1 cellular context compared by ENCODE assay signal in genomic region chr1:231431665-231432415, GRCh38.
TF ChIP-seq lines count a peak whose summit lies in the region.

No MANE protein-coding gene starts in this region.

TF ChIP-seq in HepG2, 621 proteins besides CTCF, POLR2A, EP300 and RAD21 (continued from another document and continues in another):
- TF ChIP-seq, protein P1, sequence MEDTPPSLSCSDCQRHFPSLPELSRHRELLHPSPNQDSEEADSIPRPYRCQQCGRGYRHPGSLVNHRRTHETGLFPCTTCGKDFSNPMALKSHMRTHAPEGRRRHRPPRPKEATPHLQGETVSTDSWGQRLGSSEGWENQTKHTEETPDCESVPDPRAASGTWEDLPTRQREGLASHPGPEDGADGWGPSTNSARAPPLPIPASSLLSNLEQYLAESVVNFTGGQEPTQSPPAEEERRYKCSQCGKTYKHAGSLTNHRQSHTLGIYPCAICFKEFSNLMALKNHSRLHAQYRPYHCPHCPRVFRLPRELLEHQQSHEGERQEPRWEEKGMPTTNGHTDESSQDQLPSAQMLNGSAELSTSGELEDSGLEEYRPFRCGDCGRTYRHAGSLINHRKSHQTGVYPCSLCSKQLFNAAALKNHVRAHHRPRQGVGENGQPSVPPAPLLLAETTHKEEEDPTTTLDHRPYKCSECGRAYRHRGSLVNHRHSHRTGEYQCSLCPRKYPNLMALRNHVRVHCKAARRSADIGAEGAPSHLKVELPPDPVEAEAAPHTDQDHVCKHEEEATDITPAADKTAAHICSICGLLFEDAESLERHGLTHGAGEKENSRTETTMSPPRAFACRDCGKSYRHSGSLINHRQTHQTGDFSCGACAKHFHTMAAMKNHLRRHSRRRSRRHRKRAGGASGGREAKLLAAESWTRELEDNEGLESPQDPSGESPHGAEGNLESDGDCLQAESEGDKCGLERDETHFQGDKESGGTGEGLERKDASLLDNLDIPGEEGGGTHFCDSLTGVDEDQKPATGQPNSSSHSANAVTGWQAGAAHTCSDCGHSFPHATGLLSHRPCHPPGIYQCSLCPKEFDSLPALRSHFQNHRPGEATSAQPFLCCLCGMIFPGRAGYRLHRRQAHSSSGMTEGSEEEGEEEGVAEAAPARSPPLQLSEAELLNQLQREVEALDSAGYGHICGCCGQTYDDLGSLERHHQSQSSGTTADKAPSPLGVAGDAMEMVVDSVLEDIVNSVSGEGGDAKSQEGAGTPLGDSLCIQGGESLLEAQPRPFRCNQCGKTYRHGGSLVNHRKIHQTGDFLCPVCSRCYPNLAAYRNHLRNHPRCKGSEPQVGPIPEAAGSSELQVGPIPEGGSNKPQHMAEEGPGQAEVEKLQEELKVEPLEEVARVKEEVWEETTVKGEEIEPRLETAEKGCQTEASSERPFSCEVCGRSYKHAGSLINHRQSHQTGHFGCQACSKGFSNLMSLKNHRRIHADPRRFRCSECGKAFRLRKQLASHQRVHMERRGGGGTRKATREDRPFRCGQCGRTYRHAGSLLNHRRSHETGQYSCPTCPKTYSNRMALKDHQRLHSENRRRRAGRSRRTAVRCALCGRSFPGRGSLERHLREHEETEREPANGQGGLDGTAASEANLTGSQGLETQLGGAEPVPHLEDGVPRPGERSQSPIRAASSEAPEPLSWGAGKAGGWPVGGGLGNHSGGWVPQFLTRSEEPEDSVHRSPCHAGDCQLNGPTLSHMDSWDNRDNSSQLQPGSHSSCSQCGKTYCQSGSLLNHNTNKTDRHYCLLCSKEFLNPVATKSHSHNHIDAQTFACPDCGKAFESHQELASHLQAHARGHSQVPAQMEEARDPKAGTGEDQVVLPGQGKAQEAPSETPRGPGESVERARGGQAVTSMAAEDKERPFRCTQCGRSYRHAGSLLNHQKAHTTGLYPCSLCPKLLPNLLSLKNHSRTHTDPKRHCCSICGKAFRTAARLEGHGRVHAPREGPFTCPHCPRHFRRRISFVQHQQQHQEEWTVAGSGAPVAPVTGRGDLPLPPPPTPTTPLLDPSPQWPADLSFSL (CRISPR knock-in tag; IDR thresholded peaks at IDR 0.05), result no peak
- TF ChIP-seq MAFF (IDR thresholded peaks at IDR 0.05; ENCODE audit: low read depth, low read length) (no peak), STAT5B (CRISPR knock-in tag; IDR thresholded peaks at IDR 0.05) (no peak), PAWR (CRISPR knock-in tag; IDR thresholded peaks at IDR 0.05; ENCODE audit: borderline replicate concordance) (no peak), SAP130 (CRISPR knock-in tag; IDR thresholded peaks at IDR 0.05; ENCODE audit: low read depth) (peak; percentile 38), ZNF841 (CRISPR knock-in tag; IDR thresholded peaks at IDR 0.05; ENCODE audit: borderline replicate concordance) (no peak), YEATS2 (CRISPR knock-in tag; IDR thresholded peaks at IDR 0.05; ENCODE audit: borderline replicate concordance) (0 out of 2 replicates have a peak, but pooled peaks have one; percentile 18), ZNF335 (CRISPR knock-in tag; IDR thresholded peaks at IDR 0.05) (no peak), ZNF337 (CRISPR knock-in tag; IDR thresholded peaks at IDR 0.05; ENCODE audit: borderline replicate concordance, low read depth) (no peak), KDM2A (CRISPR knock-in tag; IDR thresholded peaks at IDR 0.05; ENCODE audit: borderline replicate concordance, low read depth) (no peak), ZBTB7B (CRISPR knock-in tag; IDR thresholded peaks at IDR 0.05) (no peak), CEBPG (CRISPR knock-in tag; IDR thresholded peaks at IDR 0.05) (peak; percentile 49; the same call in 1 of the 2 replicates), NFE2L1 (CRISPR knock-in tag; IDR thresholded peaks at IDR 0.05; ENCODE audit: borderline replicate concordance) (no peak), THYN1 (CRISPR knock-in tag; IDR thresholded peaks at IDR 0.05; ENCODE audit: borderline replicate concordance, low read depth) (no peak), RXRB (CRISPR knock-in tag; IDR thresholded peaks at IDR 0.05; ENCODE audit: borderline replicate concordance) (no peak), DDIT3 (CRISPR knock-in tag; IDR thresholded peaks at IDR 0.05) (no peak), ZMYM4 (CRISPR knock-in tag; IDR thresholded peaks at IDR 0.05) (peak; percentile 92), MYNN (CRISPR knock-in tag; IDR thresholded peaks at IDR 0.05; ENCODE audit: low read depth) (no peak; the same call in 1 of the 2 replicates), KMT2B (CRISPR knock-in tag; IDR thresholded peaks at IDR 0.05) (no peak), ZNF232 (CRISPR knock-in tag; IDR thresholded peaks at IDR 0.05; ENCODE audit: borderline replicate concordance) (no peak), ATF5 (CRISPR knock-in tag; IDR thresholded peaks at IDR 0.05; ENCODE audit: low read depth) (no peak), NCOA1 (CRISPR knock-in tag; IDR thresholded peaks at IDR 0.05) (no peak), CEBPB (IDR thresholded peaks at IDR 0.05; ENCODE audit: borderline replicate concordance, low read depth, low read length) (0 out of 2 replicates have a peak, but pooled peaks have one; percentile 38), ZBTB7A (CRISPR knock-in tag; IDR thresholded peaks at IDR 0.05) (no peak), ZNF224 (CRISPR knock-in tag; IDR thresholded peaks at IDR 0.05) (no peak), XRCC5 (optimal IDR thresholded peaks at IDR 0.05; ENCODE audit: low read length) (no peak), ARNT (IDR thresholded peaks at IDR 0.05) (no peak), DR1 (CRISPR knock-in tag; IDR thresholded peaks at IDR 0.05) (no peak), BRD4 (CRISPR knock-in tag; IDR thresholded peaks at IDR 0.05) (no peak)
- TF ChIP-seq, protein P2, sequence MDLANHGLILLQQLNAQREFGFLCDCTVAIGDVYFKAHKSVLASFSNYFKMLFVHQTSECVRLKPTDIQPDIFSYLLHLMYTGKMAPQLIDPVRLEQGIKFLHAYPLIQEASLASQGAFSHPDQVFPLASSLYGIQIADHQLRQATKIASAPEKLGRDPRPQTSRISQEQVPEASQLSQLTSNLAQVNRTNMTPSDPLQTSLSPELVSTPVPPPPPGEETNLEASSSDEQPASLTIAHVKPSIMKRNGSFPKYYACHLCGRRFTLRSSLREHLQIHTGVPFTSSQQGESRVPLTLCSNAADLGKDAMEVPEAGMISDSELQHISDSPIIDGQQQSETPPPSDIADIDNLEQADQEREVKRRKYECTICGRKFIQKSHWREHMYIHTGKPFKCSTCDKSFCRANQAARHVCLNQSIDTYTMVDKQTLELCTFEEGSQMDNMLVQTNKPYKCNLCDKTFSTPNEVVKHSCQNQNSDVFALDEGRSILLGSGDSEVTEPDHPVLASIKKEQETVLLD (CRISPR knock-in tag; IDR thresholded peaks at IDR 0.05; ENCODE audit: low read depth), result no peak
- TF ChIP-seq, protein P3, sequence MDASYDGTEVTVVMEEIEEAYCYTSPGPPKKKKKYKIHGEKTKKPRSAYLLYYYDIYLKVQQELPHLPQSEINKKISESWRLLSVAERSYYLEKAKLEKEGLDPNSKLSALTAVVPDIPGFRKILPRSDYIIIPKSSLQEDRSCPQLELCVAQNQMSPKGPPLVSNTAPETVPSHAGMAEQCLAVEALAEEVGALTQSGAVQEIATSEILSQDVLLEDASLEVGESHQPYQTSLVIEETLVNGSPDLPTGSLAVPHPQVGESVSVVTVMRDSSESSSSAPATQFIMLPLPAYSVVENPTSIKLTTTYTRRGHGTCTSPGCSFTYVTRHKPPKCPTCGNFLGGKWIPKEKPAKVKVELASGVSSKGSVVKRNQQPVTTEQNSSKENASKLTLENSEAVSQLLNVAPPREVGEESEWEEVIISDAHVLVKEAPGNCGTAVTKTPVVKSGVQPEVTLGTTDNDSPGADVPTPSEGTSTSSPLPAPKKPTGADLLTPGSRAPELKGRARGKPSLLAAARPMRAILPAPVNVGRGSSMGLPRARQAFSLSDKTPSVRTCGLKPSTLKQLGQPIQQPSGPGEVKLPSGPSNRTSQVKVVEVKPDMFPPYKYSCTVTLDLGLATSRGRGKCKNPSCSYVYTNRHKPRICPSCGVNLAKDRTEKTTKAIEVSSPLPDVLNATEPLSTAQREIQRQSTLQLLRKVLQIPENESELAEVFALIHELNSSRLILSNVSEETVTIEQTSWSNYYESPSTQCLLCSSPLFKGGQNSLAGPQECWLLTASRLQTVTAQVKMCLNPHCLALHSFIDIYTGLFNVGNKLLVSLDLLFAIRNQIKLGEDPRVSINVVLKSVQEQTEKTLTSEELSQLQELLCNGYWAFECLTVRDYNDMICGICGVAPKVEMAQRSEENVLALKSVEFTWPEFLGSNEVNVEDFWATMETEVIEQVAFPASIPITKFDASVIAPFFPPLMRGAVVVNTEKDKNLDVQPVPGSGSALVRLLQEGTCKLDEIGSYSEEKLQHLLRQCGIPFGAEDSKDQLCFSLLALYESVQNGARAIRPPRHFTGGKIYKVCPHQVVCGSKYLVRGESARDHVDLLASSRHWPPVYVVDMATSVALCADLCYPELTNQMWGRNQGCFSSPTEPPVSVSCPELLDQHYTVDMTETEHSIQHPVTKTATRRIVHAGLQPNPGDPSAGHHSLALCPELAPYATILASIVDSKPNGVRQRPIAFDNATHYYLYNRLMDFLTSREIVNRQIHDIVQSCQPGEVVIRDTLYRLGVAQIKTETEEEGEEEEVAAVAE (CRISPR knock-in tag; IDR thresholded peaks at IDR 0.05; ENCODE audit: borderline replicate concordance), result peak; percentile 84
- TF ChIP-seq, protein P4, sequence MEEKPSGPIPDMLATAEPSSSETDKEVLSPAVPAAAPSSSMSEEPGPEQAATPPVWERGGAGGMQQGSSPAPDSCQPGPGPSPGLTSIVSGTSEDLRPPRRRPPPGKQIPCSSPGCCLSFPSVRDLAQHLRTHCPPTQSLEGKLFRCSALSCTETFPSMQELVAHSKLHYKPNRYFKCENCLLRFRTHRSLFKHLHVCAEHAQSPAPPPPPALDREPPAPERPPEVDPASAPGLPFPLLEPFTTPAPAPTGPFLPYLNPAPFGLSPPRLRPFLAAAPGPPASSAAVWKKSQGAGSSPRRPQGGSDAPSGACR (CRISPR knock-in tag; IDR thresholded peaks at IDR 0.05), result no peak
- TF ChIP-seq, protein P5, sequence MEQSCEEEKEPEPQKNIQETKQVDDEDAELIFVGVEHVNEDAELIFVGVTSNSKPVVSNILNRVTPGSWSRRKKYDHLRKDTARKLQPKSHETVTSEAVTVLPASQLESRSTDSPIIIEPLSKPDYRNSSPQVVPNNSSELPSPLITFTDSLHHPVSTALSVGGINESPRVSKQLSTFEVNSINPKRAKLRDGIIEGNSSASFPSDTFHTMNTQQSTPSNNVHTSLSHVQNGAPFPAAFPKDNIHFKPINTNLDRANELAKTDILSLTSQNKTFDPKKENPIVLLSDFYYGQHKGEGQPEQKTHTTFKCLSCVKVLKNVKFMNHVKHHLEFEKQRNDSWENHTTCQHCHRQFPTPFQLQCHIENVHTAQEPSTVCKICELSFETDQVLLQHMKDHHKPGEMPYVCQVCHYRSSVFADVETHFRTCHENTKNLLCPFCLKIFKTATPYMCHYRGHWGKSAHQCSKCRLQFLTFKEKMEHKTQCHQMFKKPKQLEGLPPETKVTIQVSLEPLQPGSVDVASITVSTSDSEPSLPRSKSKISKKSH (CRISPR knock-in tag; IDR thresholded peaks at IDR 0.05; ENCODE audit: borderline replicate concordance), result no peak
- TF ChIP-seq, protein P6, sequence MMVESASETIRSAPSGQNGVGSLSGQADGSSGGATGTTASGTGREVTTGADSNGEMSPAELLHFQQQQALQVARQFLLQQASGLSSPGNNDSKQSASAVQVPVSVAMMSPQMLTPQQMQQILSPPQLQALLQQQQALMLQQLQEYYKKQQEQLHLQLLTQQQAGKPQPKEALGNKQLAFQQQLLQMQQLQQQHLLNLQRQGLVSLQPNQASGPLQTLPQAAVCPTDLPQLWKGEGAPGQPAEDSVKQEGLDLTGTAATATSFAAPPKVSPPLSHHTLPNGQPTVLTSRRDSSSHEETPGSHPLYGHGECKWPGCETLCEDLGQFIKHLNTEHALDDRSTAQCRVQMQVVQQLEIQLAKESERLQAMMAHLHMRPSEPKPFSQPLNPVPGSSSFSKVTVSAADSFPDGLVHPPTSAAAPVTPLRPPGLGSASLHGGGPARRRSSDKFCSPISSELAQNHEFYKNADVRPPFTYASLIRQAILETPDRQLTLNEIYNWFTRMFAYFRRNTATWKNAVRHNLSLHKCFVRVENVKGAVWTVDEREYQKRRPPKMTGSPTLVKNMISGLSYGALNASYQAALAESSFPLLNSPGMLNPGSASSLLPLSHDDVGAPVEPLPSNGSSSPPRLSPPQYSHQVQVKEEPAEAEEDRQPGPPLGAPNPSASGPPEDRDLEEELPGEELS (CRISPR knock-in tag; IDR thresholded peaks at IDR 0.05), result no peak
- TF ChIP-seq, protein P7, sequence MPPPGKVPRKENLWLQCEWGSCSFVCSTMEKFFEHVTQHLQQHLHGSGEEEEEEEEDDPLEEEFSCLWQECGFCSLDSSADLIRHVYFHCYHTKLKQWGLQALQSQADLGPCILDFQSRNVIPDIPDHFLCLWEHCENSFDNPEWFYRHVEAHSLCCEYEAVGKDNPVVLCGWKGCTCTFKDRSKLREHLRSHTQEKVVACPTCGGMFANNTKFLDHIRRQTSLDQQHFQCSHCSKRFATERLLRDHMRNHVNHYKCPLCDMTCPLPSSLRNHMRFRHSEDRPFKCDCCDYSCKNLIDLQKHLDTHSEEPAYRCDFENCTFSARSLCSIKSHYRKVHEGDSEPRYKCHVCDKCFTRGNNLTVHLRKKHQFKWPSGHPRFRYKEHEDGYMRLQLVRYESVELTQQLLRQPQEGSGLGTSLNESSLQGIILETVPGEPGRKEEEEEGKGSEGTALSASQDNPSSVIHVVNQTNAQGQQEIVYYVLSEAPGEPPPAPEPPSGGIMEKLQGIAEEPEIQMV (CRISPR knock-in tag; IDR thresholded peaks at IDR 0.05; ENCODE audit: low read depth), result no peak
